In the genomic region with DNA sequence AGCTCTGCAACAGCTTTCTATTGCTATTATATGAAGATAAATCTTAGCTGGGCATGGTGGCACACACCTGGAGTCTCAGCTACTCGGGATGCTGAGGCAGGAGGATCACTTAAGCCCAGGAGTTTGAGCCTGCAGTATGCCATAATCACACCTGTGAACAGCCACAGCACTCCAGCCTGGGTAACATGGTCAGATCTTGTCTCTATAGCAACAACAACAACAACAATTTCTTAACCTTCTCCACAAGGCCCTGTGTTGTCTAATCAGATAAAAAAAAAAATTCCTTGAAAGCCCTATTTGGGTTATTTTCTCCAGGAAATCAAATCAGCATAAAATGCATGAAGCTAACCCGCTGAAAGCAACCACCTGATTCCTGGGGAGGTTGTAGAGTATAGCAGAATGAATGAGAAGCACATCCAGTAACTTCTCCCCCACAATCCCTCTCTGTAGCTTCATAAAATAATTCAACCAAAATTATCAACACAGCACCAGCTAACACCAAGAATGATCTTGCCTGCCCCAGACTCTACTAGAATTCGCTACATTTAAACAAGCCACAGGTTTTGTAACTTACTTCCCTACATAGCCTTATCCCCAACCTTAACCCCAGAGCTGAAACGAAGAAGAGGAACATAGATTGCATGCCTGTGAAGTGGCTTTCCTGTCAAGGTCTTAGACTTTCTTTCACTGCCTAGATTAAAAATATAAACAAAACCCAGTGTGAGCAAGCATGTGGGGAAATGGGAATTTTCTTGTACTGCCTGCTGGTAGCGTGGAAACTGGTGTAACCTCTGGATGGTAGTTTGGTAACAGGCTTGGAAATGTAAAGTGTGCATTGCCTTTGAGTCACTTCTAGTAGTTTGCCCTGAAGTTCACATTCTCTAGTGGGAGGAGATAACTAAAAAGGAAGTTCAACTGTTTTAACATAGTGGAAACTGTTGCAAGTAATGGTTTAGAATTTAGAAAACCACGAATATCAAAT, we compare ENCODE assay signal across 8 cellular contexts. TPM values are rescaled to one million over a fixed set of nuclear protein-coding genes. Genes with fewer than 3 reads are reported as not detected.
DNase-seq lines count a peak whose midpoint lies in the region; ATAC-seq lines count a peak whose summit lies in the region.

No MANE protein-coding gene starts in this region.

- peaks cover 32% of the 10 kb centered on the region for H3K4me1 Mint-ChIP-seq in activated naive CD8-positive, alpha-beta T cell treated with anti-CD3 and anti-CD28 coated beads for 36 hours

- H3K27ac Mint-ChIP-seq in activated naive CD8-positive, alpha-beta T cell treated with anti-CD3 and anti-CD28 coated beads for 36 hours: peak overlapping the region; percentile 87

- H3K9me3 Mint-ChIP-seq in activated naive CD8-positive, alpha-beta T cell treated with anti-CD3 and anti-CD28 coated beads for 36 hours: no peaks in the 10 kb centered on the region

- peak; percentile 59 for ATAC-seq in GM19397 (IDR thresholded peaks at IDR 0.05; ENCODE audit: unreplicated experiment)
- ATAC-seq in HG03432 (IDR thresholded peaks at IDR 0.05; ENCODE audit: unreplicated experiment): peak; percentile 75
- ATAC-seq in HG03565 (IDR thresholded peaks at IDR 0.05; ENCODE audit: unreplicated experiment): no peak

- DNase-seq in AML-193 (lab: John Stamatoyannopoulos, UW): peak; percentile 95 to 96
- DNase-seq in activated naive CD8-positive, alpha-beta T cell treated with anti-CD3 and anti-CD28 coated beads for 36 hours: no peak
- DNase-seq in renal cortical epithelial cell (ENCODE audit: low read depth): peak; percentile 43
- DNase-seq in NCI-H1694 treated with DMSO at 0.1 percent for 48 hours (lab: John Stamatoyannopoulos, UW): no peak
- DNase-seq in AG20443 (ENCODE audit: low spot score): no peak

- H3K36me3 Mint-ChIP-seq in activated naive CD8-positive, alpha-beta T cell treated with anti-CD3 and anti-CD28 coated beads for 36 hours: no peaks in the 10 kb centered on the region

- peak overlapping the region; percentile 44 for H3K4me3 Mint-ChIP-seq in activated naive CD8-positive, alpha-beta T cell treated with anti-CD3 and anti-CD28 coated beads for 36 hours

- H3K27me3 Mint-ChIP-seq in activated naive CD8-positive, alpha-beta T cell treated with anti-CD3 and anti-CD28 coated beads for 36 hours: no peaks in the 10 kb centered on the region

RNA-seq across cellular contexts. Expression of a gene that starts 6.0 kb away (rescaled TPM):
- 10 to 100 TPM; 31.2 to 32.0 TPM for total RNA-seq in activated naive CD8-positive, alpha-beta T cell treated with anti-CD3 and anti-CD28 coated beads for 36 hours
- 15.7 and 32.5 TPM in 2 replicates for total RNA-seq in renal cortical epithelial cell

Comparison
In these comparisons a context has a peak if more than half of its experiments do, and no peak if none do; other contexts are left out.
1. DNase-seq: peak in AML-193 (2 of 2) and renal cortical epithelial cell (single experiment); none in activated naive CD8-positive, alpha-beta T cell treated with anti-CD3 and anti-CD28 coated beads for 36 hours (single experiment), NCI-H1694 treated with DMSO at 0.1 percent for 48 hours (single experiment) and AG20443 (single experiment).